In the genomic region with DNA sequence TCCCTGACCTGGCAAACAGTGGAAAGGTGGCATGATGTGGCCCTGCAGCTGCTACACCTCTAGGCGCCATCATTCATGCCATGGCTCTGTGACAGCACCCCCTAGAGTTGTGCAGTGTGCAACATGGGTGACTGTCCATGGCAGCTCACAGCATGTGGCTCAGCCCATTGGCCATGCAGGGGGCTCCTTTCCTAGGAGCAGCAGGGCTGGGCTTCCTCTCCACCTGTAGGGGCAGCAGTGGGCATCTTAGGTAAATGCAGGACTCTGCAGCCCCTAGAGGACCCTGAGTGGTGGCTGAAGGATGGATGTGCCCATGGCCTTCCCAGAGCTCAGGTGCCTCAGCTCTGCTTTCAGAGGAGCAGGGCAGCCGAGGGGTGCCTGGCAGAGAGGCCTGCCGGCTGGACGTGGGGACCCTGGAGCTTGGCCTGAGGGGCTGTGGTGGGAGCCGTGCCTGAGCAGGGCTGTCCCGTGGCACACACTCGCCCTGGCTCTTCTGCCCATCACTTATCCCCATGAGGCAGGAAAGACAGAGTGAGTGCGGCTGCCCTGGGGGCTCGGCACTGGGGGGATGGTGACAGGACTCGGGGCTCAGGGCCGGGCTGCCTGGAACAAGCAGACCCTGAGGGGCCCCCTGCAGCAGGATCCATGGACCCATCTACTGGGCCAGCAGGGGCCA, we compare ENCODE assay signal across 11 cellular contexts. TPM values are rescaled to one million over a fixed set of nuclear protein-coding genes. Genes with fewer than 3 reads are reported as not detected.
DNase-seq lines count a peak whose midpoint lies in the region; ATAC-seq, FAIRE-seq and TF ChIP-seq lines count a peak whose summit lies in the region.
"Had no signal": no experiment of that assay in that cellular context is flagged by ENCODE, and none has a peak within 500 bp of the region (broad histone marks: within the 10 kb centered on the region; RNA-seq: fewer than 3 reads in every experiment).

No MANE protein-coding gene starts in this region.

- CTCF ChIA-PET in CD8-positive, alpha-beta T cell (lab: Charles Lee) = no interaction called here

- no peak for FAIRE-seq in D721Med (lab: Jason Lieb, UNC)

- no peaks in the 10 kb centered on the region for H3K27me3 ChIP-seq in CD8-positive, alpha-beta T cell (ENCODE audit: insufficient read depth, low read length)

- no peaks in the 10 kb centered on the region for H3K36me3 ChIP-seq in CD8-positive, alpha-beta T cell (ENCODE audit: insufficient read depth, low read length)
- H3K36me3 ChIP-seq: SJCRH30 had no signal

- no peak overlapping the region for H3K4me3 ChIP-seq in CD8-positive, alpha-beta T cell (ENCODE audit: low read depth, low read length)
- H3K4me3 ChIP-seq: SJCRH30 had no signal

- DNase-seq in D721Med (ENCODE audit: insufficient read length, low spot score) (no peak), HuH-7 (ENCODE audit: low spot score) (peak; percentile 81), astrocyte of the hippocampus (ENCODE audit: low read depth, low spot score) (peak; percentile 33), memory B cell (ENCODE audit: low spot score in 2 of 2) (no peak), GM03348 (ENCODE audit: low spot score) (no peak), epidermal melanocyte (ENCODE audit: insufficient read length, low spot score) (no peak)
- no peak for DNase-seq in CD8-positive, alpha-beta T cell
- DNase-seq: activated naive CD8-positive, alpha-beta T cell treated with anti-CD3 and anti-CD28 coated beads, Interleukin-2, amount 10 ng/mL, durations not matched to agents 7 days and 5 days; immature natural killer cell had no signal

- no peak overlapping the region for H3K27ac ChIP-seq in CD8-positive, alpha-beta T cell (ENCODE audit: low read depth, low read length)
- H3K27ac ChIP-seq: SJCRH30 had no signal

- H3K9me3 Mint-ChIP-seq in memory B cell = no peaks in the 10 kb centered on the region
- no peaks in the 10 kb centered on the region for H3K9me3 Mint-ChIP-seq in CD8-positive, alpha-beta T cell
- H3K9me3 Mint-ChIP-seq: activated naive CD8-positive, alpha-beta T cell treated with anti-CD3 and anti-CD28 coated beads, Interleukin-2, amount 10 ng/mL, durations not matched to agents 7 days and 5 days; immature natural killer cell had no signal

- no peaks in the 10 kb centered on the region for H3K9me3 ChIP-seq in CD8-positive, alpha-beta T cell (ENCODE audit: low read length)
- H3K9me3 ChIP-seq: SJCRH30 had no signal

- H3K27ac Mint-ChIP-seq in memory B cell = no peak overlapping the region
- no peak overlapping the region for H3K27ac Mint-ChIP-seq in CD8-positive, alpha-beta T cell
- H3K27ac Mint-ChIP-seq: activated naive CD8-positive, alpha-beta T cell treated with anti-CD3 and anti-CD28 coated beads, Interleukin-2, amount 10 ng/mL, durations not matched to agents 7 days and 5 days; immature natural killer cell had no signal

- no peak overlapping the region for H3K4me3 Mint-ChIP-seq in memory B cell
- no peak overlapping the region for H3K4me3 Mint-ChIP-seq in CD8-positive, alpha-beta T cell
- H3K4me3 Mint-ChIP-seq: activated naive CD8-positive, alpha-beta T cell treated with anti-CD3 and anti-CD28 coated beads, Interleukin-2, amount 10 ng/mL, durations not matched to agents 7 days and 5 days; immature natural killer cell had no signal

- H3K4me1 Mint-ChIP-seq in memory B cell = peaks cover 6% of the 10 kb centered on the region
- H3K4me1 Mint-ChIP-seq in CD8-positive, alpha-beta T cell (ENCODE audit: low read depth) = no peaks in the 10 kb centered on the region
- H3K4me1 Mint-ChIP-seq: activated naive CD8-positive, alpha-beta T cell treated with anti-CD3 and anti-CD28 coated beads, Interleukin-2, amount 10 ng/mL, durations not matched to agents 7 days and 5 days; immature natural killer cell had no signal

- H3K4me1 ChIP-seq in CD8-positive, alpha-beta T cell (ENCODE audit: insufficient read depth, low read length) = no peaks in the 10 kb centered on the region
- H3K4me1 ChIP-seq: SJCRH30 had no signal

- H3K36me3 Mint-ChIP-seq in memory B cell = no peaks in the 10 kb centered on the region
- H3K36me3 Mint-ChIP-seq in CD8-positive, alpha-beta T cell = no peaks in the 10 kb centered on the region
- H3K36me3 Mint-ChIP-seq: activated naive CD8-positive, alpha-beta T cell treated with anti-CD3 and anti-CD28 coated beads, Interleukin-2, amount 10 ng/mL, durations not matched to agents 7 days and 5 days; immature natural killer cell had no signal

- POLR2A ChIA-PET in CD8-positive, alpha-beta T cell (lab: Charles Lee) = no interaction called here

- intact Hi-C loops in CD8-positive, alpha-beta T cell (cut with DNase I, micrococcal nuclease) = no loop called here

- ATAC-seq in memory B cell (ENCODE audit: low read depth) = peak; percentile 58
- no peak for ATAC-seq in CD8-positive, alpha-beta T cell
- no peak for ATAC-seq in GM18907 (IDR thresholded peaks at IDR 0.05; ENCODE audit: unreplicated experiment)

- H3K27me3 Mint-ChIP-seq in memory B cell = peaks cover 15% of the 10 kb centered on the region
- H3K27me3 Mint-ChIP-seq in CD8-positive, alpha-beta T cell (ENCODE audit: low read depth) = no peaks in the 10 kb centered on the region

- peak; percentile 9 for TF ChIP-seq CTCF in D721Med (IDR thresholded peaks at IDR 0.05; ENCODE audit: insufficient read depth, missing control alignments)
- no peak for TF ChIP-seq CTCF in CD8-positive, alpha-beta T cell (IDR thresholded peaks at IDR 0.05)

RNA-seq across cellular contexts. Expression of a gene that starts 7.4 kb away (rescaled TPM):
- total RNA-seq in CD8-positive, alpha-beta T cell = 1 to 10 TPM; 2.4 to 3.5 TPM

RNA-seq across cellular contexts. Expression of a gene that starts 21.6 kb away (rescaled TPM):
- total RNA-seq in CD8-positive, alpha-beta T cell = 100 to 1,000 TPM; 104 to 115 TPM

RNA-seq across cellular contexts. Expression of a gene that starts 42.0 kb away (rescaled TPM):
- 10 to 100 TPM; 42.2 to 49.1 TPM for total RNA-seq in CD8-positive, alpha-beta T cell

Comparison
In these comparisons a context has a peak if more than half of its experiments do, and no peak if none do; other contexts are left out.
1. DNase-seq: peak in HuH-7 (single experiment) and astrocyte of the hippocampus (single experiment); none in D721Med (single experiment), memory B cell (0 of 2), GM03348 (single experiment), CD8-positive, alpha-beta T cell (0 of 7) and epidermal melanocyte (single experiment).